ENCODE assay signal across 16 cellular contexts in the genomic region with DNA sequence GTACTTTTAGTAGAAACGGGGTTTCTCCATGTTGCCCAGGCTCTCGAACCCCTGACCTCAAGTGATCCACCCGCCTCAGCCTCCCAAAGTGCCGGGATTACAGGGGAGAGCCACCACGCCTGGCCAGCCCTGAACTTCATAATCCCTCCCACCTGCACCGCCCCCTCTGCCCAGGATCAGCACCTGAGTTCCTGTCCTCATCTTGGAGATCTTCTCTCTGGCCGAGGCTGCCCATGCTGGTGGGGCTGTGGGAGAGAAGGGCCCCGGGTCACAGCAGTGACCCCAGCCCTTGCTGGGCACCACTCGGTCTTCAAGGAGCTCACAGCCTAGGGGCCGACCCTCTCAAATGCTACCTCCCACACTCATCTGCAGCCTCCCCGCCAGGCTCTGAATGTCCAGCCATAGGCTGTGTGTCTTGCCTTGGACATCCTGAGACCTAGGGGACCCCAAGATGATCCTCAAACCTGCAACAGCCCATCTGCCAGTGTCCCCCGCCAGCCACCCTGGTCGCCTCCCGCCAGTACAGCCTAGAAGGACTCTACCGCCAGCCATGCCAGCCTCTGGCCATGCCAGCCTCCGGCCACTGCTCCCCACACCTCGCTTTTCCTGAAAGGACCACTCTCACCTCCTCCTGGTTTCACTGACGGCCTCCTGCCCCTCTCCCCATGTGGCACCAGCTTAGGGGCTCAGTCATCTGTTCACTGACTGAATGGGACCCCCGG. TPM values are rescaled to one million over a fixed set of nuclear protein-coding genes. Genes with fewer than 3 reads are reported as not detected.
DNase-seq lines count a peak whose midpoint lies in the region; ATAC-seq and TF ChIP-seq lines count a peak whose summit lies in the region.
"Had no signal": no experiment of that assay in that cellular context is flagged by ENCODE, and none has a peak within 500 bp of the region (broad histone marks: within the 10 kb centered on the region; RNA-seq: fewer than 3 reads in every experiment).

No MANE protein-coding gene starts in this region.

- H3K36me3 ChIP-seq in CD4-positive, CD25-positive, alpha-beta regulatory T cell (ENCODE audit: control insufficient read depth, insufficient read depth, low read length), result no peaks in the 10 kb centered on the region

- peaks cover 20% of the 10 kb centered on the region for H3K4me1 ChIP-seq in CD4-positive, CD25-positive, alpha-beta regulatory T cell (ENCODE audit: control insufficient read depth, insufficient read depth, low read length, poor library complexity, severe bottlenecking)

- TF ChIP-seq CTCF in nephron (IDR thresholded peaks at IDR 0.05; ENCODE audit: unreplicated experiment in 3 of 3), result no peak

- no peaks in the 10 kb centered on the region for H3K36me3 Mint-ChIP-seq in CD4-positive, CD25-positive, alpha-beta regulatory T cell
- no peaks in the 10 kb centered on the region for H3K36me3 Mint-ChIP-seq in IgD-negative memory B cell
- H3K36me3 Mint-ChIP-seq in activated T-helper 2 cell treated with anti-CD3 and anti-CD28 coated beads, Interferon-gamma antibody, Interleukin-2, Interleukin-4, amounts not matched to agents 10 μg/mL and 5 μg/mL and 100 μg/mL, durations not matched to agents 14 hours and 24 hours and 36 hours (ENCODE audit: low read depth), result peaks cover 5% of the 10 kb centered on the region
- H3K36me3 Mint-ChIP-seq in nephron (ENCODE audit: low read depth), result peaks cover 5% of the 10 kb centered on the region

- H3K4me3 ChIP-seq in CD4-positive, CD25-positive, alpha-beta regulatory T cell (ENCODE audit: low read depth, low read length), result no peak overlapping the region

- H3K4me3 Mint-ChIP-seq in CD4-positive, CD25-positive, alpha-beta regulatory T cell, result peak overlapping the region; percentile 26 to 93 (median 68)
- H3K4me3 Mint-ChIP-seq in IgD-negative memory B cell (peak overlapping the region; percentile 25 to 58 (median 48)), nephron (peak overlapping the region in 2 of 3 experiments; percentile 27 to 48)
- peak overlapping the region; percentile 49 for H3K4me3 Mint-ChIP-seq in activated T-helper 2 cell treated with anti-CD3 and anti-CD28 coated beads, Interferon-gamma antibody, Interleukin-2, Interleukin-4, amounts not matched to agents 10 μg/mL and 5 μg/mL and 100 μg/mL, durations not matched to agents 14 hours and 24 hours and 36 hours (ENCODE audit: low read depth)

- peaks cover 4 to 18% (median 9%) of the 10 kb centered on the region in 4 donors for H3K4me1 Mint-ChIP-seq in CD4-positive, CD25-positive, alpha-beta regulatory T cell
- H3K4me1 Mint-ChIP-seq in IgD-negative memory B cell, result peaks cover 7 to 12% (median 10%) of the 10 kb centered on the region in 3 donors
- peaks cover 11% of the 10 kb centered on the region for H3K4me1 Mint-ChIP-seq in activated T-helper 2 cell treated with anti-CD3 and anti-CD28 coated beads, Interferon-gamma antibody, Interleukin-2, Interleukin-4, amounts not matched to agents 10 μg/mL and 5 μg/mL and 100 μg/mL, durations not matched to agents 14 hours and 24 hours and 36 hours (ENCODE audit: low read depth)
- peaks cover 9% of the 10 kb centered on the region for H3K4me1 Mint-ChIP-seq in nephron

- intact Hi-C loops in activated T-helper 2 cell treated with anti-CD3 and anti-CD28 coated beads, Interferon-gamma antibody, Interleukin-2, Interleukin-4, amounts not matched to agents 10 μg/mL and 5 μg/mL and 100 μg/mL, durations not matched to agents 14 hours and 24 hours and 36 hours (cut with micrococcal nuclease), result no loop called here

- H3K27ac ChIP-seq in CD4-positive, CD25-positive, alpha-beta regulatory T cell (ENCODE audit: insufficient read depth, low read length, poor library complexity, severe bottlenecking), result no peak overlapping the region
- H3K27ac ChIP-seq: C4-2B, parathyroid adenoma had no signal

- H3K9me3 Mint-ChIP-seq in CD4-positive, CD25-positive, alpha-beta regulatory T cell, result peaks cover 0 to 2% (median 0%) of the 10 kb centered on the region in 7 donors
- H3K9me3 Mint-ChIP-seq in IgD-negative memory B cell, result no peaks in the 10 kb centered on the region
- H3K9me3 Mint-ChIP-seq in activated T-helper 2 cell treated with anti-CD3 and anti-CD28 coated beads, Interferon-gamma antibody, Interleukin-2, Interleukin-4, amounts not matched to agents 10 μg/mL and 5 μg/mL and 100 μg/mL, durations not matched to agents 14 hours and 24 hours and 36 hours, result no peaks in the 10 kb centered on the region
- no peaks in the 10 kb centered on the region for H3K9me3 Mint-ChIP-seq in nephron
- H3K9me3 Mint-ChIP-seq: activated naive CD8-positive, alpha-beta T cell treated with anti-CD3 and anti-CD28 coated beads, Interleukin-2, amount 50 U/mL, for 24 hours; stimulated activated naive CD8-positive, alpha-beta T cell treated with anti-CD3 and anti-CD28 coated beads, Interleukin-15, amount 100 ng/mL, for 72 hours had no signal

- ATAC-seq in CD4-positive, CD25-positive, alpha-beta regulatory T cell (ENCODE audit: low read depth in 2 of 2), result no peak
- ATAC-seq: activated naive CD8-positive, alpha-beta T cell treated with anti-CD3 and anti-CD28 coated beads, Interleukin-2, amount 50 U/mL, for 24 hours; stimulated activated naive CD8-positive, alpha-beta T cell treated with anti-CD3 and anti-CD28 coated beads, Interleukin-15, amount 100 ng/mL, for 72 hours had no signal

- peak overlapping the region in 1 of 3 donors; percentile 29 for H3K27ac Mint-ChIP-seq in CD4-positive, CD25-positive, alpha-beta regulatory T cell
- H3K27ac Mint-ChIP-seq in IgD-negative memory B cell (no peak overlapping the region), nephron (no peak overlapping the region)
- H3K27ac Mint-ChIP-seq in activated T-helper 2 cell treated with anti-CD3 and anti-CD28 coated beads, Interferon-gamma antibody, Interleukin-2, Interleukin-4, amounts not matched to agents 10 μg/mL and 5 μg/mL and 100 μg/mL, durations not matched to agents 14 hours and 24 hours and 36 hours, result no peak overlapping the region
- H3K27ac Mint-ChIP-seq: activated naive CD8-positive, alpha-beta T cell treated with anti-CD3 and anti-CD28 coated beads, Interleukin-2, amount 50 U/mL, for 24 hours had no signal

- no peaks in the 10 kb centered on the region for H3K27me3 Mint-ChIP-seq in CD4-positive, CD25-positive, alpha-beta regulatory T cell
- H3K27me3 Mint-ChIP-seq in IgD-negative memory B cell (no peaks in the 10 kb centered on the region), nephron (ENCODE audit: low read depth) (peaks cover 23% of the 10 kb centered on the region)
- no peaks in the 10 kb centered on the region for H3K27me3 Mint-ChIP-seq in activated T-helper 2 cell treated with anti-CD3 and anti-CD28 coated beads, Interferon-gamma antibody, Interleukin-2, Interleukin-4, amounts not matched to agents 10 μg/mL and 5 μg/mL and 100 μg/mL, durations not matched to agents 14 hours and 24 hours and 36 hours (ENCODE audit: low read depth)
- H3K27me3 Mint-ChIP-seq: activated naive CD8-positive, alpha-beta T cell treated with anti-CD3 and anti-CD28 coated beads, Interleukin-2, amount 50 U/mL, for 24 hours had no signal

- no peak for DNase-seq in CD4-positive, CD25-positive, alpha-beta regulatory T cell
- no peak for DNase-seq in activated T-helper 2 cell treated with anti-CD3 and anti-CD28 coated beads, Interferon-gamma antibody, Interleukin-2, Interleukin-4, amounts not matched to agents 10 μg/mL and 5 μg/mL and 100 μg/mL, durations not matched to agents 14 hours and 24 hours and 36 hours (ENCODE audit: low spot score)
- DNase-seq in HPDE6-E6E7 (ENCODE audit: extremely low spot score), result no peak
- no peak for DNase-seq in stimulated activated CD4-positive, alpha-beta T cell treated with anti-CD3 and anti-CD28 coated beads, Interleukin-4, amount 100 ng/mL, for 4 hours
- no peak for DNase-seq in kidney glomerular epithelial cell (lab: John Stamatoyannopoulos, UW)
- DNase-seq in activated CD8-positive, alpha-beta memory T cell treated with anti-CD3 and anti-CD28 coated beads, Interleukin-2, amount 50 U/mL, for 4 hours, result no peak
- DNase-seq: Karpas-422, SIG-M5 had no signal

- no peaks in the 10 kb centered on the region for H3K27me3 ChIP-seq in CD4-positive, CD25-positive, alpha-beta regulatory T cell (ENCODE audit: control insufficient read depth, insufficient read depth, low read length)

- H3K9me3 ChIP-seq in CD4-positive, CD25-positive, alpha-beta regulatory T cell (ENCODE audit: control insufficient read depth in 2 of 2, low read length in 2 of 2), result no peaks in the 10 kb centered on the region

RNA-seq across cellular contexts. Expression of gene ATP8B3, which starts 1.5 kb away (rescaled TPM):
- total RNA-seq in CD4-positive, CD25-positive, alpha-beta regulatory T cell, result 12.2 TPM
- 1 to 10 TPM; 1.1 to 3.8 (median 2.6) TPM for polyA plus RNA-seq in CD4-positive, CD25-positive, alpha-beta regulatory T cell
- 1.2 TPM for polyA plus RNA-seq in IgD-negative memory B cell
- total RNA-seq in activated T-helper 2 cell treated with anti-CD3 and anti-CD28 coated beads, Interferon-gamma antibody, Interleukin-2, Interleukin-4, amounts not matched to agents 10 μg/mL and 5 μg/mL and 100 μg/mL, durations not matched to agents 14 hours and 24 hours and 36 hours, result 11.3 and 11.5 TPM in 2 replicates
- total RNA-seq: frontal cortex had no signal

RNA-seq across cellular contexts. Expression of gene REXO1, which starts 37.7 kb away (rescaled TPM):
- total RNA-seq in CD4-positive, CD25-positive, alpha-beta regulatory T cell, result 103 TPM
- 1 to 10 TPM; 2.5 to 5.5 (median 3.6) TPM for polyA plus RNA-seq in CD4-positive, CD25-positive, alpha-beta regulatory T cell
- 13.7 TPM for polyA plus RNA-seq in IgD-negative memory B cell
- total RNA-seq in activated T-helper 2 cell treated with anti-CD3 and anti-CD28 coated beads, Interferon-gamma antibody, Interleukin-2, Interleukin-4, amounts not matched to agents 10 μg/mL and 5 μg/mL and 100 μg/mL, durations not matched to agents 14 hours and 24 hours and 36 hours, result 55.2 and 56.6 TPM in 2 replicates

RNA-seq across cellular contexts. Expression of gene KLF16, which starts 52.8 kb away (rescaled TPM):
- total RNA-seq in CD4-positive, CD25-positive, alpha-beta regulatory T cell, result 40.6 TPM
- under 1 TPM; 0.28 to 0.86 (median 0.59) TPM for polyA plus RNA-seq in CD4-positive, CD25-positive, alpha-beta regulatory T cell
- polyA plus RNA-seq in IgD-negative memory B cell, result 1.8 TPM
- total RNA-seq in activated T-helper 2 cell treated with anti-CD3 and anti-CD28 coated beads, Interferon-gamma antibody, Interleukin-2, Interleukin-4, amounts not matched to agents 10 μg/mL and 5 μg/mL and 100 μg/mL, durations not matched to agents 14 hours and 24 hours and 36 hours, result 31.2 and 32.1 TPM in 2 replicates

RNA-seq across cellular contexts. Expression of gene ONECUT3, which starts 57.3 kb away (rescaled TPM):
- not detected for total RNA-seq in CD4-positive, CD25-positive, alpha-beta regulatory T cell
- not detected for polyA plus RNA-seq in CD4-positive, CD25-positive, alpha-beta regulatory T cell
- polyA plus RNA-seq in IgD-negative memory B cell, result not detected
- total RNA-seq in activated T-helper 2 cell treated with anti-CD3 and anti-CD28 coated beads, Interferon-gamma antibody, Interleukin-2, Interleukin-4, amounts not matched to agents 10 μg/mL and 5 μg/mL and 100 μg/mL, durations not matched to agents 14 hours and 24 hours and 36 hours, result not detected in 2 replicates
- total RNA-seq: frontal cortex, H4 had no signal
